Comparison of ENCODE assay signal across 9 cellular contexts in genomic region chr5:141510850-141511718, GRCh38. TPM values are rescaled to one million over a fixed set of nuclear protein-coding genes. Genes with fewer than 3 reads are reported as not detected.
DNase-seq lines count a peak whose midpoint lies in the region; ATAC-seq and TF ChIP-seq lines count a peak whose summit lies in the region.
"Had no signal": no experiment of that assay in that cellular context is flagged by ENCODE, and none has a peak within 500 bp of the region (broad histone marks: within the 10 kb centered on the region; RNA-seq: fewer than 3 reads in every experiment).

No MANE protein-coding gene starts in this region.

- intact Hi-C loops in breast epithelium (cut with DNase I; ENCODE audit: low total_unique reads): loop anchor here (2.0 to 5.0 kb wide), 2 partner anchors 64 to 799 kb away; no protein-coding TSS in a partner anchor

- ATAC-seq in GM18873 (IDR thresholded peaks at IDR 0.05; ENCODE audit: low FRiP score, unreplicated experiment) (peak; percentile 57), HG02798 (IDR thresholded peaks at IDR 0.05; ENCODE audit: poor library complexity, unreplicated experiment) (peak; percentile 53), HG03097 (IDR thresholded peaks at IDR 0.05; ENCODE audit: low FRiP score, unreplicated experiment) (no peak)
- peak; percentile 75 for ATAC-seq in stimulated activated memory B cell treated with anti-CD40 and anti-IgM and Interleukin-4, amounts not matched to agents 10 μg/mL and 1 μg/mL and 100 μg/mL, for 72 hours
- ATAC-seq: right lobe of liver; stimulated activated effector memory CD8-positive, alpha-beta T cell treated with anti-CD3 and anti-CD28 coated beads, Interleukin-12 subunit alpha, Interleukin-12 subunit beta, amount 100 ng/mL, for 72 hours had no signal

- H3K36me3 Mint-ChIP-seq in stimulated activated memory B cell treated with anti-CD40 and anti-IgM and Interleukin-4, amounts not matched to agents 10 μg/mL and 1 μg/mL and 100 μg/mL, for 72 hours: peaks cover 21% of the 10 kb centered on the region

- H3K4me3 ChIP-seq in breast epithelium: no peak overlapping the region
- H3K4me3 ChIP-seq: right lobe of liver had no signal

- no peak for DNase-seq in breast epithelium (ENCODE audit: low spot score in 2 of 2)
- no peak for DNase-seq in GM19238 (ENCODE audit: insufficient read length, low spot score)
- DNase-seq: right lobe of liver had no signal

- no peak for TF ChIP-seq POLR2A in breast epithelium (IDR thresholded peaks at IDR 0.05)

- H3K4me3 Mint-ChIP-seq in stimulated activated memory B cell treated with anti-CD40 and anti-IgM and Interleukin-4, amounts not matched to agents 10 μg/mL and 1 μg/mL and 100 μg/mL, for 72 hours: peak overlapping the region; percentile 40

- peak overlapping the region; percentile 30 for H3K27ac Mint-ChIP-seq in stimulated activated memory B cell treated with anti-CD40 and anti-IgM and Interleukin-4, amounts not matched to agents 10 μg/mL and 1 μg/mL and 100 μg/mL, for 72 hours

- H3K27me3 Mint-ChIP-seq in stimulated activated memory B cell treated with anti-CD40 and anti-IgM and Interleukin-4, amounts not matched to agents 10 μg/mL and 1 μg/mL and 100 μg/mL, for 72 hours: no peaks in the 10 kb centered on the region

- no peaks in the 10 kb centered on the region for H3K36me3 ChIP-seq in breast epithelium

- TF ChIP-seq CTCF in breast epithelium (IDR thresholded peaks at IDR 0.05): no peak

- peaks cover 92% of the 10 kb centered on the region for H3K4me1 Mint-ChIP-seq in stimulated activated memory B cell treated with anti-CD40 and anti-IgM and Interleukin-4, amounts not matched to agents 10 μg/mL and 1 μg/mL and 100 μg/mL, for 72 hours

- H3K9me3 Mint-ChIP-seq in stimulated activated memory B cell treated with anti-CD40 and anti-IgM and Interleukin-4, amounts not matched to agents 10 μg/mL and 1 μg/mL and 100 μg/mL, for 72 hours: peaks cover 5% of the 10 kb centered on the region
- H3K9me3 Mint-ChIP-seq: stimulated activated effector memory CD8-positive, alpha-beta T cell treated with anti-CD3 and anti-CD28 coated beads, Interleukin-12 subunit alpha, Interleukin-12 subunit beta, amount 100 ng/mL, for 72 hours had no signal

- H3K27ac ChIP-seq in angular gyrus (ENCODE audit: low read depth, low read length): peak overlapping the region; percentile 95
- peak overlapping the region in 1 of 2 donors; percentile 40 for H3K27ac ChIP-seq in breast epithelium

- H3K9me3 ChIP-seq in breast epithelium: no peaks in the 10 kb centered on the region
- H3K9me3 ChIP-seq: right lobe of liver had no signal

- H3K4me1 ChIP-seq in breast epithelium: peaks cover 11 to 24% of the 10 kb centered on the region in 2 donors

- no peaks in the 10 kb centered on the region for H3K27me3 ChIP-seq in breast epithelium
- H3K27me3 ChIP-seq: right lobe of liver had no signal

RNA-seq across cellular contexts. Expression of gene PCDHGC5, which starts 22.2 kb away (rescaled TPM):
- 1 to 10 TPM; 2.1 to 3.5 (median 3.3) TPM for total RNA-seq in breast epithelium

RNA-seq across cellular contexts. Expression of gene PCDHGC4, which starts 26.3 kb away (rescaled TPM):
- 1 to 10 TPM; 2.6 to 6.2 (median 6.0) TPM for total RNA-seq in breast epithelium

RNA-seq across cellular contexts. Expression of gene PCDHGC3, which starts 35.3 kb away (rescaled TPM):
- total RNA-seq in breast epithelium: 10 to 100 TPM; 29.6 to 41.6 (median 35.1) TPM
